Comparison of ENCODE assay signal across 8 cellular contexts in genomic region chr16:12801511-12802042, GRCh38. TPM values are rescaled to one million over a fixed set of nuclear protein-coding genes. Genes with fewer than 3 reads are reported as not detected.
DNase-seq lines count a peak whose midpoint lies in the region; ATAC-seq and TF ChIP-seq lines count a peak whose summit lies in the region.

No MANE protein-coding gene starts in this region.

- POLR2A ChIA-PET in Panc1 (lab: Charles Lee), result no interaction called here

- BruUV-seq in Panc1 (replicated peaks; lab: Mats Ljungman, UMichigan), result TSS peak; percentile 38

- H3K4me3 ChIP-seq in Panc1 (ENCODE audit: low read depth in 2 of 2, low read length in 2 of 2) (no peak overlapping the region), dorsolateral prefrontal cortex (peak overlapping the region in 4 of 59 donors; percentile 69 to 83 (median 79))

- H3K27ac Mint-ChIP-seq in activated naive CD4-positive, alpha-beta T cell treated with anti-CD3 and anti-CD28 coated beads for 36 hours, result peak overlapping the region; percentile 56

- no peaks in the 10 kb centered on the region for H3K9me3 ChIP-seq in Panc1 (ENCODE audit: control insufficient read depth, insufficient read depth, low read depth, low read length)

- no peaks in the 10 kb centered on the region for H3K36me3 ChIP-seq in Panc1 (ENCODE audit: control insufficient read depth, insufficient read depth, low read length)

- in situ Hi-C loops in Panc1 (cut with HindIII; ENCODE audit: low pct_unique_long_range_greater_than_20kb, low sequenced_read_pairs), result no loop called here

- H3K36me3 Mint-ChIP-seq in activated naive CD4-positive, alpha-beta T cell treated with anti-CD3 and anti-CD28 coated beads for 36 hours (ENCODE audit: low read depth), result no peaks in the 10 kb centered on the region

- peaks cover 10% of the 10 kb centered on the region for H3K4me1 ChIP-seq in Panc1 (ENCODE audit: control insufficient read depth, insufficient read depth, low read length)

- H3K9me3 Mint-ChIP-seq in activated naive CD4-positive, alpha-beta T cell treated with anti-CD3 and anti-CD28 coated beads for 36 hours, result no peaks in the 10 kb centered on the region

- H3K27me3 ChIP-seq in Panc1 (ENCODE audit: control insufficient read depth, insufficient read depth, low read length), result no peaks in the 10 kb centered on the region
- H3K27me3 ChIP-seq in dorsolateral prefrontal cortex, result no peaks in the 10 kb centered on the region

- no peak overlapping the region for H3K27ac ChIP-seq in Panc1 (ENCODE audit: low read length)
- peak overlapping the region in 40 of 59 donors; percentile 2 to 94 (median 66) for H3K27ac ChIP-seq in dorsolateral prefrontal cortex

- no peak for DNase-seq in activated naive CD4-positive, alpha-beta T cell treated with anti-CD3 and anti-CD28 coated beads for 36 hours
- DNase-seq in activated naive CD4-positive, alpha-beta T cell (lab: John Stamatoyannopoulos, UW), result no peak
- DNase-seq in Panc1 (ENCODE audit: low read depth, low spot score) (no peak), dorsolateral prefrontal cortex (no peak), pulmonary artery endothelial cell (ENCODE audit: low read depth, low spot score) (peak; percentile 89), NCI-H2081 treated with DMSO at 0.1 percent for 48 hours (lab: John Stamatoyannopoulos, UW) (no peak), SHP77 treated with DMSO at 0.1 percent for 48 hours (lab: John Stamatoyannopoulos, UW) (no peak), HPDE6-E6E7 (ENCODE audit: extremely low spot score) (no peak)

- no peaks in the 10 kb centered on the region for H3K27me3 Mint-ChIP-seq in activated naive CD4-positive, alpha-beta T cell treated with anti-CD3 and anti-CD28 coated beads for 36 hours (ENCODE audit: low read depth)

- intact Hi-C loops in activated naive CD4-positive, alpha-beta T cell treated with anti-CD3 and anti-CD28 coated beads for 36 hours (cut with micrococcal nuclease), result loop anchor here (5.0 kb wide), 2 partner anchors 719 to 884 kb away; partner anchors contain the start of gene GSPT1
- intact Hi-C loops in Panc1 (cut with micrococcal nuclease; ENCODE audit: unreplicated experiment), result no loop called here
- intact Hi-C loops in dorsolateral prefrontal cortex (cut with DNase I), result loop anchor here in 1 of 2 donors (5.0 to 10.0 kb wide), 3 partner anchors 79 to 347 kb away; no protein-coding TSS in a partner anchor

- H3K4me3 Mint-ChIP-seq in activated naive CD4-positive, alpha-beta T cell treated with anti-CD3 and anti-CD28 coated beads for 36 hours, result peak overlapping the region; percentile 43

- no peak for ATAC-seq in Panc1

- peaks cover 20% of the 10 kb centered on the region for H3K4me1 Mint-ChIP-seq in activated naive CD4-positive, alpha-beta T cell treated with anti-CD3 and anti-CD28 coated beads for 36 hours (ENCODE audit: low read depth)

- CTCF ChIA-PET in activated naive CD4-positive, alpha-beta T cell treated with anti-CD3 and anti-CD28 coated beads for 36 hours (lab: Charles Lee), result interaction anchor here (0.7 to 1.2 kb wide), 2 partner anchors 15 to 209 kb away, joined by 3 to 4 read pairs; no protein-coding TSS in a partner anchor
- CTCF ChIA-PET in Panc1 (lab: Charles Lee), result no interaction called here

- no peak for TF ChIP-seq CTCF in Panc1 (IDR thresholded peaks at IDR 0.05)
- TF ChIP-seq CTCF in dorsolateral prefrontal cortex (IDR thresholded peaks at IDR 0.05 in 54 of 56, conservative IDR thresholded peaks at IDR 0.05 in 2 of 56; ENCODE audit: low read depth in 1 of 56, partially characterized antibody in 56 of 56), result no peak

RNA-seq across cellular contexts. Expression of gene CPPED1, which starts 2.1 kb away (rescaled TPM):
- 1 to 10 TPM; 6.4 to 6.5 TPM for total RNA-seq in activated naive CD4-positive, alpha-beta T cell treated with anti-CD3 and anti-CD28 coated beads for 36 hours
- 12.5 TPM for total RNA-seq in Panc1 (2021; ENCODE audit: unreplicated experiment)
- 5.8 TPM for polyA plus RNA-seq in Panc1 (2012; ENCODE audit: insufficient read length)
- 10 to 100 TPM in 115 of 120 experiments, 1 to 10 TPM in 5; 8.3 to 42.3 (median 17.7) TPM for total RNA-seq in dorsolateral prefrontal cortex
- total RNA-seq in pulmonary artery endothelial cell, result 31.4 and 36.6 TPM in 2 replicates
